Comparison of ENCODE assay signal across 10 cellular contexts in the genomic region with DNA sequence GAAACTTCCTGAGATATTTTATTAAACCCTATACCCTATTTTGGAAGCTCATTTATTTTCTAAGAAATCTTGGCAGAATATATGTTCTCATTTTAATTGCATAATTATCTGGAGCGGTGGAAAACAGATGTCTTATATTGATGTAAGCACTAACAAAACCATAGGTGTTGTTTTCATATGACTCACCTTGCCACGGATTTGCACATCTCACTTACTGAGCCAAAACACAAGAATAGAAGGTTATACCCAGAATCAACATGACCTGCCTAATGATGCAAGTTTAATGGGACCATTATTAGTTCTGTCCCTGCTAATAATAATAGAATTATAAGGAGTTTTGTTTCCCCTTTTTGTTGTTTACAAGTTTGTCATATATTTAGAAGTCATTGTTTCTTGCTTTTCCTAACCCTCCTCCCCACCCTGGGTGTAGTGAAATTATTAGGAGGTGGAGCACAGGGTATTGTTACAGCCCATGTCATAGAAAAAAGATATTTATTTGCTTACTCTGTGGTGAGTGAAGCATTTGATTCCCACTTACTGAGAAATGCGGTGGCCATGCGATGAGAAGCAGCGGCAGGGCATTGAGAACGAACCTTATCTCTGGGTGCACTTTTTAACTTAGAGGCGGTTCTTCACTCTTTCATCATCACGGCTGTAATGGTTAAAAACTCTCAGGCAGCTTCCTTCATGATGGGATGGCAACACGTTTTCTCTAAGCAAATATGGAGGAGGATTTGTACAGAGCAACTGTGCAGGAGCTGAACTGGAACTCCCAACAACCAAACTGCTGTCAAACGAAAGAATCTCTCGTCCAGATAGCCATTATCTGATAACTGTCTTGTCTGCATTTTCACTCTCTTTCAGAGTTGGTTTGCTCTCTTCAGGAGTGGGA. TPM values are rescaled to one million over a fixed set of nuclear protein-coding genes. Genes with fewer than 3 reads are reported as not detected.
A peak's percentile ranks its signal among the peaks of the same experiment; 100 is the strongest.
DNase-seq lines count a peak whose midpoint lies in the region; ATAC-seq and TF ChIP-seq lines count a peak whose summit lies in the region.
"Had no signal": no experiment of that assay in that cellular context is flagged by ENCODE, and none has a peak within 500 bp of the region (broad histone marks: within the 10 kb centered on the region; RNA-seq: fewer than 3 reads in every experiment).

No MANE protein-coding gene starts in this region.

- TF ChIP-seq RAD21 in SK-N-SH (IDR thresholded peaks at IDR 0.05; ENCODE audit: low read length), result no peak

- H2AFZ ChIP-seq in SK-N-SH (ENCODE audit: low read depth), result no peak overlapping the region

- H3K36me3 ChIP-seq in upper lobe of left lung (no peaks in the 10 kb centered on the region), SK-N-SH (replicated peaks in 1 of 2; ENCODE audit: control insufficient read depth in 1 of 2, insufficient read depth in 2 of 2, low read length in 1 of 2) (no peaks in the 10 kb centered on the region), ovary (no peaks in the 10 kb centered on the region)
- H3K36me3 ChIP-seq: right lobe of liver had no signal

- H3K27me3 Mint-ChIP-seq in activated CD4-positive, alpha-beta memory T cell treated with anti-CD3 and anti-CD28 coated beads for 36 hours, result peaks cover 4% of the 10 kb centered on the region

- no peak overlapping the region for H3K4me2 ChIP-seq in SK-N-SH

- H3K4me3 Mint-ChIP-seq in activated CD4-positive, alpha-beta memory T cell treated with anti-CD3 and anti-CD28 coated beads for 36 hours, result no peak overlapping the region

- H3K9me3 Mint-ChIP-seq in activated CD4-positive, alpha-beta memory T cell treated with anti-CD3 and anti-CD28 coated beads for 36 hours, result no peaks in the 10 kb centered on the region

- no peak overlapping the region for H3K9ac ChIP-seq in SK-N-SH

- H3K9me3 ChIP-seq in upper lobe of left lung, result no peaks in the 10 kb centered on the region
- no peaks in the 10 kb centered on the region for H3K9me3 ChIP-seq in SK-N-SH
- no peaks in the 10 kb centered on the region for H3K9me3 ChIP-seq in ovary
- H3K9me3 ChIP-seq: right lobe of liver had no signal

- H3K27ac ChIP-seq in upper lobe of left lung (peak overlapping the region in 1 of 4 donors; percentile 12), SK-N-SH (ENCODE audit: low read depth in 2 of 2, low read length in 1 of 2) (no peak overlapping the region), ovary (no peak overlapping the region)
- H3K27ac ChIP-seq: right lobe of liver had no signal

- ATAC-seq in Right ventricle myocardium inferior (peak; percentile 5), left ventricle myocardium superior (no peak), HG03060 (IDR thresholded peaks at IDR 0.05; ENCODE audit: low read depth, unreplicated experiment) (peak; percentile 79), upper lobe of left lung (ENCODE audit: low FRiP score in 2 of 2) (no peak)

- no peaks in the 10 kb centered on the region for H3F3A ChIP-seq in SK-N-SH (replicated peaks; ENCODE audit: insufficient read depth)

- H3K4me1 Mint-ChIP-seq in activated CD4-positive, alpha-beta memory T cell treated with anti-CD3 and anti-CD28 coated beads for 36 hours (ENCODE audit: low read depth), result peaks cover 33% of the 10 kb centered on the region

- H3K9me2 ChIP-seq in SK-N-SH, result no peaks in the 10 kb centered on the region

- POLR2A ChIA-PET in activated CD4-positive, alpha-beta memory T cell treated with anti-CD3 and anti-CD28 coated beads for 36 hours (lab: Charles Lee), result no interaction called here
- POLR2A ChIA-PET in SK-N-SH (lab: Yijun Ruan, JAX), result no interaction called here

- DNase-seq in Right ventricle myocardium inferior (ENCODE audit: missing footprints) (no peak), left ventricle myocardium superior (no peak), upper lobe of left lung (no peak), SK-N-SH (no peak), ovary (no peak), DMS79 (lab: John Stamatoyannopoulos, UW) (no peak)
- no peak for DNase-seq in activated CD4-positive, alpha-beta memory T cell treated with anti-CD3 and anti-CD28 coated beads for 36 hours
- DNase-seq: right lobe of liver had no signal

- 49 to 50% methylated on average over 11 of the region's 11 CpGs for WGBS in upper lobe of left lung, 2 donors
- WGBS in SK-N-SH (ENCODE audit: low lambda C conversion rate), result 48% methylated on average over 11 of the region's 11 CpGs
- 15 to 37% (median 18%) methylated on average over 11 of the region's 11 CpGs for WGBS in ovary, 3 donors

- CTCF ChIA-PET in activated CD4-positive, alpha-beta memory T cell treated with anti-CD3 and anti-CD28 coated beads for 36 hours (lab: Charles Lee), result no interaction called here
- CTCF ChIA-PET in SK-N-SH (lab: Yijun Ruan, JAX), result no interaction called here

- TF ChIP-seq EP300 in upper lobe of left lung (IDR thresholded peaks at IDR 0.05) (no peak), SK-N-SH (IDR thresholded peaks at IDR 0.05; ENCODE audit: borderline replicate concordance in 1 of 2, low read depth in 1 of 2, low read length in 1 of 2) (no peak), ovary (IDR thresholded peaks at IDR 0.05) (no peak)

- H3K36me3 Mint-ChIP-seq in activated CD4-positive, alpha-beta memory T cell treated with anti-CD3 and anti-CD28 coated beads for 36 hours, result no peaks in the 10 kb centered on the region

- no peaks in the 10 kb centered on the region for H4K20me1 ChIP-seq in SK-N-SH (ENCODE audit: insufficient read depth)

- TF ChIP-seq POLR2A in upper lobe of left lung (IDR thresholded peaks at IDR 0.05) (no peak), ovary (IDR thresholded peaks at IDR 0.05) (no peak)

- H3K27me3 ChIP-seq in upper lobe of left lung (no peaks in the 10 kb centered on the region), SK-N-SH (ENCODE audit: insufficient read depth) (no peaks in the 10 kb centered on the region), ovary (no peaks in the 10 kb centered on the region)
- H3K27me3 ChIP-seq: right lobe of liver had no signal

- H3K4me3 ChIP-seq in upper lobe of left lung (peak overlapping the region in 3 of 4 donors; percentile 11 to 25 (median 12)), SK-N-SH (ENCODE audit: low read depth in 2 of 2, low read length in 1 of 2) (no peak overlapping the region), ovary (no peak overlapping the region)
- H3K4me3 ChIP-seq: right lobe of liver had no signal

- H3K27ac Mint-ChIP-seq in activated CD4-positive, alpha-beta memory T cell treated with anti-CD3 and anti-CD28 coated beads for 36 hours, result peak overlapping the region; percentile 73

- H3K79me2 ChIP-seq in SK-N-SH (ENCODE audit: insufficient read depth), result no peaks in the 10 kb centered on the region

- TF ChIP-seq CTCF in upper lobe of left lung (IDR thresholded peaks at IDR 0.05), result no peak
- no peak for TF ChIP-seq CTCF in SK-N-SH (IDR thresholded peaks at IDR 0.05)
- TF ChIP-seq CTCF in ovary (IDR thresholded peaks at IDR 0.05), result no peak

- intact Hi-C loops in Right ventricle myocardium inferior (cut with DNase I) (no loop called here), left ventricle myocardium superior (cut with micrococcal nuclease) (no loop called here), ovary (cut with DNase I) (no loop called here)
- intact Hi-C loops in activated CD4-positive, alpha-beta memory T cell treated with anti-CD3 and anti-CD28 coated beads for 36 hours (cut with micrococcal nuclease), result loop anchor here (1.0 kb wide), 1 partner anchor 56 kb away; no protein-coding TSS in a partner anchor

- peaks cover 0 to 8% (median 0%) of the 10 kb centered on the region in 4 donors for H3K4me1 ChIP-seq in upper lobe of left lung
- no peaks in the 10 kb centered on the region for H3K4me1 ChIP-seq in SK-N-SH (ENCODE audit: control insufficient read depth in 1 of 2, insufficient read depth in 2 of 2, low read depth in 1 of 2, low read length in 1 of 2)
- H3K4me1 ChIP-seq in ovary (ENCODE audit: insufficient read depth), result no peaks in the 10 kb centered on the region
- H3K4me1 ChIP-seq: right lobe of liver had no signal

TF ChIP-seq in SK-N-SH, 30 proteins besides CTCF, POLR2A, EP300 and RAD21 (continues in another document):
- TF ChIP-seq, protein P1, sequence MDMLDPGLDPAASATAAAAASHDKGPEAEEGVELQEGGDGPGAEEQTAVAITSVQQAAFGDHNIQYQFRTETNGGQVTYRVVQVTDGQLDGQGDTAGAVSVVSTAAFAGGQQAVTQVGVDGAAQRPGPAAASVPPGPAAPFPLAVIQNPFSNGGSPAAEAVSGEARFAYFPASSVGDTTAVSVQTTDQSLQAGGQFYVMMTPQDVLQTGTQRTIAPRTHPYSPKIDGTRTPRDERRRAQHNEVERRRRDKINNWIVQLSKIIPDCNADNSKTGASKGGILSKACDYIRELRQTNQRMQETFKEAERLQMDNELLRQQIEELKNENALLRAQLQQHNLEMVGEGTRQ (IDR thresholded peaks at IDR 0.05; ENCODE audit: borderline replicate concordance, low read depth, low read length), result no peak
- TF ChIP-seq MXI1 (IDR thresholded peaks at IDR 0.05; ENCODE audit: low read depth, low read length) (no peak), FOXJ3 (CRISPR knock-in tag; IDR thresholded peaks at IDR 0.05) (no peak), CHD2 (IDR thresholded peaks at IDR 0.05; ENCODE audit: low read length, partially characterized antibody) (no peak), FOSL2 (IDR thresholded peaks at IDR 0.05; ENCODE audit: borderline replicate concordance, low read depth) (no peak)

RNA-seq across cellular contexts. Expression of a gene that starts 0.5 kb away (rescaled TPM):
- total RNA-seq in Right ventricle myocardium inferior (0.65 TPM), left ventricle myocardium superior (0.17 TPM), upper lobe of left lung (10 to 100 TPM in 1 of 6 donors, 1 to 10 TPM in 4, under 1 TPM in 1; 0.46 to 17.7 (median 3.7) TPM), ovary (1 to 10 TPM in 3 of 7 donors, under 1 TPM in 2, not detected in 2; 0.55 to 7.9 (median 1.3) TPM)
- total RNA-seq in activated CD4-positive, alpha-beta memory T cell treated with anti-CD3 and anti-CD28 coated beads for 36 hours, result under 1 TPM; 0.15 to 0.74 TPM
- polyA plus RNA-seq in SK-N-SH (2012; rRNA removed) (not detected in 2 replicates), ovary (under 1 TPM; 0.07 to 0.63 TPM)
- 0.01 TPM in 1 of 2 replicates, not detected in the other for polyA plus RNA-seq in SK-N-SH (2012; cell fraction: cytosol; rRNA removed)
- polyA plus RNA-seq in SK-N-SH (2012; cell fraction: nucleus; rRNA removed), result not detected in 2 replicates
- total RNA-seq: M059J, right lobe of liver had no signal

RNA-seq across cellular contexts. Expression of a gene that starts 17.1 kb away (rescaled TPM):
- total RNA-seq in Right ventricle myocardium inferior, result 11.2 TPM
- 12.6 TPM for total RNA-seq in left ventricle myocardium superior
- 10 to 100 TPM; 51.5 to 53.6 TPM for total RNA-seq in activated CD4-positive, alpha-beta memory T cell treated with anti-CD3 and anti-CD28 coated beads for 36 hours
- 10 to 100 TPM in 5 of 6 donors, 1 to 10 TPM in 1; 9.2 to 35.6 (median 21.6) TPM for total RNA-seq in upper lobe of left lung
- polyA plus RNA-seq in SK-N-SH (2012; rRNA removed), result 7.4 and 11.1 TPM in 2 replicates
- polyA plus RNA-seq in SK-N-SH (2012; cell fraction: cytosol; rRNA removed), result 11.1 and 14.4 TPM in 2 replicates
- polyA plus RNA-seq in SK-N-SH (2012; cell fraction: nucleus; rRNA removed), result 14.9 and 22.4 TPM in 2 replicates
- total RNA-seq in ovary, result 10 to 100 TPM; 13.1 to 29.0 (median 17.5) TPM
- polyA plus RNA-seq in ovary, result 10 to 100 TPM in 1 of 2 donors, 1 to 10 TPM in 1; 8.5 to 15.5 TPM

Comparison
In these comparisons a context has a peak if more than half of its experiments do, and no peak if none do; other contexts are left out.
1. ATAC-seq: peak in Right ventricle myocardium inferior (single experiment) and HG03060 (single experiment); none in left ventricle myocardium superior (single experiment) and upper lobe of left lung (0 of 2).
2. H3K4me3 ChIP-seq: peak in upper lobe of left lung (3 of 4); none in SK-N-SH (0 of 2) and ovary (single experiment).